9 cellular contexts compared by ENCODE assay signal in the genomic region with DNA sequence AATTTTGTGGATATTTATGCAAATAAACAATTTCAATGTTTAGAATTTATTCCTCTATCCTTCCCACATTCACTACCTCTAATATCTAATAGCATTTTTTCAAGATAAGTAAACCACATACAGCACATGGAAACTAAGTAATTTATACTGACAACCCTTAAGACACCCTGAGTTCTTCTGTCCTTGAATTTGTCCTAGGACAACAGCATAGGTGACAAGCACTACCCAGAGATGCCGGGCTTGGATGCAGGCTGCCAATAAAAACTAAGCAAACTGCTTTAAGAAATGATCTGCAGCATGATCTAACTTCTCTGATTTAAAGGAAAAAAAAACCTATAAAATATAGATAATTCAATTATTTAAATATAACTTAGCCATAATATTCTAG. TPM values are rescaled to one million over a fixed set of nuclear protein-coding genes. Genes with fewer than 3 reads are reported as not detected.
DNase-seq lines count a peak whose midpoint lies in the region; ATAC-seq and TF ChIP-seq lines count a peak whose summit lies in the region.
"Had no signal": no experiment of that assay in that cellular context is flagged by ENCODE, and none has a peak within 500 bp of the region (broad histone marks: within the 10 kb centered on the region; RNA-seq: fewer than 3 reads in every experiment).

No MANE protein-coding gene starts in this region.

- no peak overlapping the region for H2BK15ac ChIP-seq in mesenchymal stem cell (ENCODE audit: low read depth, poor library complexity, severe bottlenecking)

- CTCF ChIA-PET in activated naive CD4-positive, alpha-beta T cell treated with anti-CD3 and anti-CD28 coated beads for 36 hours (lab: Charles Lee) = interaction anchor here (0.7 to 3.2 kb wide), 8 partner anchors 10 to 275 kb away, joined by 3 to 17 read pairs (median 4); partner anchors contain the start of genes NT5C3A and RP9

- H3K4me1 ChIP-seq in body of pancreas (peaks cover 62% of the 10 kb centered on the region), mesenchymal stem cell (ENCODE audit: control insufficient read depth, insufficient read depth, low read depth, low read length) (peaks cover 4% of the 10 kb centered on the region), upper lobe of left lung (peaks cover 32 to 51% (median 44%) of the 10 kb centered on the region in 4 donors)

- peak overlapping the region; percentile 75 for H3K4me3 Mint-ChIP-seq in activated naive CD4-positive, alpha-beta T cell treated with anti-CD3 and anti-CD28 coated beads for 36 hours

- no peaks in the 10 kb centered on the region for H3K27me3 Mint-ChIP-seq in activated naive CD4-positive, alpha-beta T cell treated with anti-CD3 and anti-CD28 coated beads for 36 hours (ENCODE audit: low read depth)

- H2AK5ac ChIP-seq in mesenchymal stem cell (ENCODE audit: low read length, severe bottlenecking) = no peak overlapping the region

- H3K18ac ChIP-seq in mesenchymal stem cell (ENCODE audit: low read depth in 1 of 2, low read length in 2 of 2) = no peak overlapping the region

- peak overlapping the region; percentile 90 for H3K9ac ChIP-seq in mesenchymal stem cell (ENCODE audit: low read length)

- H2BK120ac ChIP-seq in mesenchymal stem cell (ENCODE audit: low read depth, low read length) = no peak overlapping the region

- no peak for ATAC-seq in body of pancreas
- no peak for ATAC-seq in upper lobe of left lung (ENCODE audit: low FRiP score in 2 of 2)
- ATAC-seq in HG02623 (IDR thresholded peaks at IDR 0.05; ENCODE audit: unreplicated experiment) = no peak

- H3K27ac ChIP-seq in body of pancreas (peak overlapping the region in 3 of 4 donors; percentile 44 to 84 (median 70)), mesenchymal stem cell (ENCODE audit: low read length, poor library complexity, severe bottlenecking) (no peak overlapping the region), upper lobe of left lung (peak overlapping the region; percentile 60 to 83 (median 68))

- peak overlapping the region; percentile 78 for H3K27ac Mint-ChIP-seq in activated naive CD4-positive, alpha-beta T cell treated with anti-CD3 and anti-CD28 coated beads for 36 hours

- H2AFZ ChIP-seq in mesenchymal stem cell (ENCODE audit: low read depth, low read length) = no peak overlapping the region

- no peaks in the 10 kb centered on the region for H3K27me3 ChIP-seq in body of pancreas
- no peaks in the 10 kb centered on the region for H3K27me3 ChIP-seq in mesenchymal stem cell (ENCODE audit: control insufficient read depth in 1 of 2, insufficient read depth in 1 of 2, low read length in 2 of 2)
- no peaks in the 10 kb centered on the region for H3K27me3 ChIP-seq in upper lobe of left lung

- H3K4me3 ChIP-seq in body of pancreas (peak overlapping the region in 1 of 2 donors; percentile 28), mesenchymal stem cell (ENCODE audit: insufficient read depth in 1 of 2, low read depth in 1 of 2, low read length in 2 of 2) (peak overlapping the region in 1 of 2 experiments; percentile 78), upper lobe of left lung (peak overlapping the region; percentile 10 to 50 (median 42))

- WGBS in body of pancreas, 2 donors = 5 to 17% methylated on average over 1 of the region's 1 CpG
- 100% methylated on average over 1 of the region's 1 CpG for WGBS in mesenchymal stem cell
- 35 to 37% methylated on average over 1 of the region's 1 CpG for WGBS in upper lobe of left lung, 2 donors

- no peak overlapping the region for H2BK12ac ChIP-seq in mesenchymal stem cell (ENCODE audit: low read length in 2 of 2)

- H3K36me3 Mint-ChIP-seq in activated naive CD4-positive, alpha-beta T cell treated with anti-CD3 and anti-CD28 coated beads for 36 hours (ENCODE audit: low read depth) = peaks cover 2% of the 10 kb centered on the region

- H3K14ac ChIP-seq in mesenchymal stem cell (ENCODE audit: low read length in 2 of 2) = no peak overlapping the region

- H4K8ac ChIP-seq in mesenchymal stem cell (ENCODE audit: low read length) = no peak overlapping the region

- H3K36me3 ChIP-seq in body of pancreas (replicated peaks in 1 of 2; ENCODE audit: insufficient read depth in 1 of 2, low read depth in 2 of 2) (no peaks in the 10 kb centered on the region), mesenchymal stem cell (ENCODE audit: control insufficient read depth in 1 of 2, insufficient read depth in 2 of 2, low read depth in 1 of 2, low read length in 2 of 2) (no peaks in the 10 kb centered on the region), upper lobe of left lung (no peaks in the 10 kb centered on the region)

- H3K23ac ChIP-seq in mesenchymal stem cell (ENCODE audit: low read length in 2 of 2) = no peak overlapping the region

- TF ChIP-seq CTCF in body of pancreas (IDR thresholded peaks at IDR 0.05) = no peak
- no peak for TF ChIP-seq CTCF in upper lobe of left lung (IDR thresholded peaks at IDR 0.05)

- intact Hi-C loops in activated naive CD4-positive, alpha-beta T cell treated with anti-CD3 and anti-CD28 coated beads for 36 hours (cut with micrococcal nuclease) = loop anchor here (1.0 to 5.0 kb wide), 9 partner anchors 10 to 548 kb away; partner anchors contain the start of genes BBS9, LSM5 and RP9
- intact Hi-C loops in body of pancreas (cut with DNase I) = no loop called here

- peaks cover 5% of the 10 kb centered on the region for H3K79me1 ChIP-seq in mesenchymal stem cell (replicated peaks; ENCODE audit: low read length, poor library complexity, severe bottlenecking)

- H3K9me3 Mint-ChIP-seq in activated naive CD4-positive, alpha-beta T cell treated with anti-CD3 and anti-CD28 coated beads for 36 hours = no peaks in the 10 kb centered on the region

- H3K4ac ChIP-seq in mesenchymal stem cell (ENCODE audit: low read depth in 1 of 2, low read length in 2 of 2) = no peak overlapping the region

- H3K9me3 ChIP-seq in body of pancreas (no peaks in the 10 kb centered on the region), mesenchymal stem cell (ENCODE audit: control insufficient read depth, low read length) (no peaks in the 10 kb centered on the region), upper lobe of left lung (no peaks in the 10 kb centered on the region)

- H3K4me2 ChIP-seq in mesenchymal stem cell (ENCODE audit: low read length, poor library complexity, severe bottlenecking) = peak overlapping the region; percentile 28

- TF ChIP-seq EP300 in upper lobe of left lung (IDR thresholded peaks at IDR 0.05) = no peak

- H3K4me1 Mint-ChIP-seq in activated naive CD4-positive, alpha-beta T cell treated with anti-CD3 and anti-CD28 coated beads for 36 hours (ENCODE audit: low read depth) = peaks cover 50% of the 10 kb centered on the region

- no peak overlapping the region for H4K91ac ChIP-seq in mesenchymal stem cell (ENCODE audit: low read length)

- no peak overlapping the region for H2BK5ac ChIP-seq in mesenchymal stem cell (ENCODE audit: low read depth, low read length, poor library complexity, severe bottlenecking)

- TF ChIP-seq POLR2A in body of pancreas (IDR thresholded peaks at IDR 0.05) (no peak), upper lobe of left lung (IDR thresholded peaks at IDR 0.05) (no peak)

- no peak for DNase-seq in activated naive CD4-positive, alpha-beta T cell treated with anti-CD3 and anti-CD28 coated beads for 36 hours
- DNase-seq in activated naive CD4-positive, alpha-beta T cell treated with anti-CD3 and anti-CD28 coated beads, Interleukin-2, amount 50 U/mL, for 16 hours = no peak
- no peak for DNase-seq in body of pancreas
- DNase-seq in mesenchymal stem cell = no peak
- DNase-seq in upper lobe of left lung = no peak
- no peak for DNase-seq in NCI-H748 treated with DMSO at 0.1 percent for 48 hours (lab: John Stamatoyannopoulos, UW)
- DNase-seq in NCI-H2107 treated with DMSO at 0.1 percent for 48 hours (lab: John Stamatoyannopoulos, UW; ENCODE audit: unreplicated experiment) = no peak
- DNase-seq: activated CD4-positive, alpha-beta T cell treated with anti-CD3 and anti-CD28 coated beads for 1 hour had no signal

RNA-seq across cellular contexts. Expression of gene NT5C3A, which starts 22.7 kb away (rescaled TPM):
- total RNA-seq in activated naive CD4-positive, alpha-beta T cell treated with anti-CD3 and anti-CD28 coated beads for 36 hours = 10 to 100 TPM; 39.5 to 40.9 TPM
- total RNA-seq in body of pancreas (10 to 100 TPM; 20.4 to 26.5 TPM), upper lobe of left lung (10 to 100 TPM; 18.4 to 52.3 (median 25.0) TPM)
- polyA plus RNA-seq in mesenchymal stem cell (2013, experiment 1 of 2) = 18.2 TPM
- polyA plus RNA-seq in mesenchymal stem cell (2013, experiment 2 of 2) = 19.5 TPM
